1 cellular context compared by ENCODE assay signal in the genomic region with DNA sequence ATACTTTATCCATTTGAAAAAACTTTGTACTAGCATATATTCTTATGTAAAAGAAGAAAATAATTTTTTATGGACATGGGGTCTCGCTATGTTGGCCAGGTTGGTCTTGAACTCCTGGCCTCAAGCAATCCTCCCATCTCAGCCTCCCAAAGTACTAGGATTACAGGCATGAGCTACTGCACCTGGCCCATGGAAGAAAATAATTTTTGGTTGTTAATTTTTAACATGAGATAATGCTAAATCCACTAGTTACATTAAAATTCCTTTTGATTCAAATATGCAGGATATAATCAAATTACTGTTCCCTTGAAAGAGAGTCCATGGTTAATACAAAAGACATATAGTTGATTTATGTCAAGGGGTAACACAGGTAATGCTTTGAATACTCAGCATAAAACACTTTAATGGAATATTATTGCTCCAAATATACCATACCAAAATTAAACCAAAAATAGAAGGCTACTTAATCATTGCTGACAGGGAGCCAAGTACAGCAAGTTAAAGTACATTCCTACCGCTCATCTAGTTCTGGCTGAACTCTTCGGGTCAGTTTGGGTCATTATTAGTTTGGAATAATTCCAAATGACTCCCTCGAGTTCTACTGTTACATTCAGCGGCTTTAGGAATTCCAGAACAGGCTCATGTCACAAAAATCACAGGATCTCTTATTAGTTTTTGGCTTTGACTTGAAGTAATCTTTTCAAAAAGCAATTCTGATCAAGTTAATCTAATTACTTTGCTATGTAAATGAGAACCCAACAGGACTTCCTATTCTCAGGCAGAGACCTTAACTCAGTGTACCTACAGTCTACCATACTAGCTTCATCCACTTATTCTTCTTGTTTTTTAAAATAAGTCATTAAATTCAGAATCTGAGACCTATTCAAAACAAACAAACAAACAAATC.
TF ChIP-seq lines count a peak whose summit lies in the region.

No MANE protein-coding gene starts in this region.

TF ChIP-seq in liver, 16 proteins besides CTCF, POLR2A, EP300 and RAD21 (continued from another document):
- TF ChIP-seq REST (IDR thresholded peaks at IDR 0.05): no peak
- no peak for TF ChIP-seq MAX (IDR thresholded peaks at IDR 0.05)
